In genomic region chr2:88170472-88170892, GRCh38 we compare ENCODE assay signal across 8 cellular contexts. TPM values are rescaled to one million over a fixed set of nuclear protein-coding genes. Genes with fewer than 3 reads are reported as not detected.
A peak's percentile ranks its signal among the peaks of the same experiment; 100 is the strongest.
DNase-seq lines count a peak whose midpoint lies in the region; ATAC-seq, FAIRE-seq and TF ChIP-seq lines count a peak whose summit lies in the region.

No MANE protein-coding gene starts in this region.

- no peaks in the 10 kb centered on the region for H3K36me3 Mint-ChIP-seq in T-helper 2 cell treated with Interferon-gamma antibody and Interleukin-4, amounts not matched to agents 5 μg/mL and 100 μg/mL, for 36 hours (ENCODE audit: low read depth)
- H3K36me3 Mint-ChIP-seq in activated naive CD8-positive, alpha-beta T cell treated with anti-CD3 and anti-CD28 coated beads for 36 hours = no peaks in the 10 kb centered on the region

- H3K9ac ChIP-seq in skeletal muscle satellite cell (ENCODE audit: low read depth, low read length) = peak overlapping the region; percentile 83

- H3K36me3 ChIP-seq in iPS DF 6.9 (ENCODE audit: control insufficient read depth, insufficient read depth, low read length) = no peaks in the 10 kb centered on the region; the same call in 1 of the 2 replicates
- no peaks in the 10 kb centered on the region for H3K36me3 ChIP-seq in skeletal muscle satellite cell (ENCODE audit: insufficient read depth, low read length)

- peaks cover 4% of the 10 kb centered on the region for H3K9me3 Mint-ChIP-seq in T-helper 2 cell treated with Interferon-gamma antibody and Interleukin-4, amounts not matched to agents 5 μg/mL and 100 μg/mL, for 36 hours
- H3K9me3 Mint-ChIP-seq in activated naive CD8-positive, alpha-beta T cell treated with anti-CD3 and anti-CD28 coated beads for 36 hours = peaks cover 2% of the 10 kb centered on the region

- no peaks in the 10 kb centered on the region for H3K4me1 ChIP-seq in iPS DF 6.9 (ENCODE audit: control insufficient read depth, insufficient read depth, low read length)
- H3K4me1 ChIP-seq in skeletal muscle satellite cell (ENCODE audit: control insufficient read depth, insufficient read depth, low read length) = no peaks in the 10 kb centered on the region

- H3K27ac ChIP-seq in iPS DF 6.9 (ENCODE audit: low read length) (no peak overlapping the region), RWPE1 (no peak overlapping the region)

- H3K9me3 ChIP-seq in iPS DF 6.9 (ENCODE audit: control insufficient read depth, insufficient read depth, low read length) (no peaks in the 10 kb centered on the region), skeletal muscle satellite cell (replicated peaks; ENCODE audit: low read length) (no peaks in the 10 kb centered on the region)

- TF ChIP-seq CTCF in RWPE1 (conservative IDR thresholded peaks at IDR 0.05; ENCODE audit: low read depth) = no peak

- peak overlapping the region; percentile 86 for H3K4me2 ChIP-seq in skeletal muscle satellite cell (ENCODE audit: low read length)

- H3K27me3 Mint-ChIP-seq in T-helper 2 cell treated with Interferon-gamma antibody and Interleukin-4, amounts not matched to agents 5 μg/mL and 100 μg/mL, for 36 hours (ENCODE audit: low read depth) = peaks cover 28% of the 10 kb centered on the region
- H3K27me3 Mint-ChIP-seq in activated naive CD8-positive, alpha-beta T cell treated with anti-CD3 and anti-CD28 coated beads for 36 hours = no peaks in the 10 kb centered on the region

- peaks cover 1% of the 10 kb centered on the region for H3K4me1 Mint-ChIP-seq in T-helper 2 cell treated with Interferon-gamma antibody and Interleukin-4, amounts not matched to agents 5 μg/mL and 100 μg/mL, for 36 hours (ENCODE audit: low read depth)
- H3K4me1 Mint-ChIP-seq in activated naive CD8-positive, alpha-beta T cell treated with anti-CD3 and anti-CD28 coated beads for 36 hours = peaks cover 2% of the 10 kb centered on the region

- CTCF ChIA-PET in RWPE1 (lab: Yijun Ruan, JAX) = interaction anchor here (2.1 kb wide), 1 partner anchor 110 kb away, joined by 11 read pairs; no protein-coding TSS in a partner anchor

- H3K4me3 Mint-ChIP-seq in T-helper 2 cell treated with Interferon-gamma antibody and Interleukin-4, amounts not matched to agents 5 μg/mL and 100 μg/mL, for 36 hours = peak overlapping the region; percentile 66
- peak overlapping the region; percentile 69 for H3K4me3 Mint-ChIP-seq in activated naive CD8-positive, alpha-beta T cell treated with anti-CD3 and anti-CD28 coated beads for 36 hours

- H3K4me3 ChIP-seq in iPS DF 6.9 (ENCODE audit: low read length) = peak overlapping the region; percentile 66
- H3K4me3 ChIP-seq in skeletal muscle satellite cell (ENCODE audit: low read length) = peak overlapping the region; percentile 70

- no peak for FAIRE-seq in HTR-8/SVneo (lab: Jason Lieb, UNC)

- ATAC-seq in GM18873 (IDR thresholded peaks at IDR 0.05; ENCODE audit: low FRiP score, unreplicated experiment) = no peak

- no peak for DNase-seq in T-helper 2 cell treated with Interferon-gamma antibody and Interleukin-4, amounts not matched to agents 5 μg/mL and 100 μg/mL, for 36 hours (ENCODE audit: low spot score)
- no peak for DNase-seq in T-helper 2 cell
- no peak for DNase-seq in activated naive CD8-positive, alpha-beta T cell treated with anti-CD3 and anti-CD28 coated beads for 36 hours
- no peak for DNase-seq in iPS DF 6.9 (ENCODE audit: low read depth, low spot score)
- no peak for DNase-seq in RWPE1 (ENCODE audit: low spot score)
- DNase-seq in HTR-8/SVneo (ENCODE audit: insufficient read length, low spot score) = no peak

- H3K27me3 ChIP-seq in iPS DF 6.9 (ENCODE audit: control insufficient read depth, insufficient read depth, low read length) (0 out of 2 replicates have a peak, but pooled peaks cover 1% of the 10 kb centered on the region), skeletal muscle satellite cell (ENCODE audit: control insufficient read depth, insufficient read depth, low read length) (peaks cover 4% of the 10 kb centered on the region)

- no CpG with 5 or more reads among the region's 37 CpGs for WGBS in iPS DF 6.9 (ENCODE audit: insufficient coverage, insufficient read length)

- no peak overlapping the region for H3K27ac Mint-ChIP-seq in T-helper 2 cell treated with Interferon-gamma antibody and Interleukin-4, amounts not matched to agents 5 μg/mL and 100 μg/mL, for 36 hours
- H3K27ac Mint-ChIP-seq in activated naive CD8-positive, alpha-beta T cell treated with anti-CD3 and anti-CD28 coated beads for 36 hours = peak overlapping the region; percentile 45

- POLR2A ChIA-PET in RWPE1 (lab: Yijun Ruan, JAX; ENCODE audit: low non-redundant PET) = interaction anchor here (1.3 kb wide), 1 partner anchor 116 kb away, joined by 3 read pairs; no protein-coding TSS in a partner anchor

RNA-seq across cellular contexts. Expression of gene THNSL2, which starts 0.3 kb away (rescaled TPM):
- total RNA-seq in activated naive CD8-positive, alpha-beta T cell treated with anti-CD3 and anti-CD28 coated beads for 36 hours = 1 to 10 TPM; 1.0 to 1.3 TPM
- 1.5 and 1.8 TPM in 2 replicates for total RNA-seq in skeletal muscle satellite cell (2012; rRNA removed)

RNA-seq across cellular contexts. Expression of gene FABP1, which starts 42.6 kb away (rescaled TPM):
- not detected for total RNA-seq in activated naive CD8-positive, alpha-beta T cell treated with anti-CD3 and anti-CD28 coated beads for 36 hours
- not detected in 2 replicates for total RNA-seq in skeletal muscle satellite cell (2012; rRNA removed)
